15 cellular contexts compared by ENCODE assay signal in genomic region chr20:15882553-15882952, GRCh38.
DNase-seq lines count a peak whose midpoint lies in the region; ATAC-seq lines count a peak whose summit lies in the region.
"Had no signal": no experiment of that assay in that cellular context is flagged by ENCODE, and none has a peak within 500 bp of the region (broad histone marks: within the 10 kb centered on the region; RNA-seq: fewer than 3 reads in every experiment).

No MANE protein-coding gene starts in this region.

- ATAC-seq in GM18907 (IDR thresholded peaks at IDR 0.05; ENCODE audit: unreplicated experiment) (peak; percentile 62), HG02759 (IDR thresholded peaks at IDR 0.05; ENCODE audit: unreplicated experiment) (peak; percentile 69)
- ATAC-seq: left lung; stimulated activated naive CD8-positive, alpha-beta T cell treated with anti-CD3 and anti-CD28 coated beads, Interleukin-15, amount 100 ng/mL, for 72 hours; T-cell had no signal

- DNase-seq in RPMI7951 (ENCODE audit: low read depth), result peak; percentile 23
- peak; percentile 78 for DNase-seq in stromal cell of bone marrow (ENCODE audit: low read depth)
- DNase-seq in stimulated activated naive CD4-positive, alpha-beta T cell treated with Interleukin-2 at 50 U/mL for 16 hours (lab: John Stamatoyannopoulos, UW), result no peak
- no peak for DNase-seq in T-helper 2 cell
- DNase-seq in stimulated activated CD4-positive, alpha-beta T cell treated with anti-CD3 and anti-CD28 coated beads, Interleukin-4, amount 100 ng/mL, for 24 hours, result no peak
- DNase-seq: activated naive CD4-positive, alpha-beta T cell treated with Interleukin-2 at 50 U/mL for 16 hours; CD4-positive, alpha-beta T cell; H7; left lung; MM.1S; small intestine; stimulated activated naive CD8-positive, alpha-beta T cell treated with anti-CD3 and anti-CD28 coated beads, Interleukin-15, amount 100 ng/mL, for 72 hours; T-cell had no signal

Comparison
In these comparisons a context has a peak if more than half of its experiments do, and no peak if none do; other contexts are left out.
1. DNase-seq: peak in RPMI7951 (single experiment) and stromal cell of bone marrow (single experiment); none in stimulated activated naive CD4-positive, alpha-beta T cell treated with Interleukin-2 at 50 U/mL for 16 hours (single experiment), T-helper 2 cell (0 of 5) and stimulated activated CD4-positive, alpha-beta T cell treated with anti-CD3 and anti-CD28 coated beads, Interleukin-4, amount 100 ng/mL, for 24 hours (single experiment).